In genomic region chr16:20944861-20945390, GRCh38 we compare ENCODE assay signal across 11 cellular contexts. TPM values are rescaled to one million over a fixed set of nuclear protein-coding genes. Genes with fewer than 3 reads are reported as not detected.
A peak's percentile ranks its signal among the peaks of the same experiment; 100 is the strongest.
DNase-seq lines count a peak whose midpoint lies in the region; ATAC-seq, FAIRE-seq and TF ChIP-seq lines count a peak whose summit lies in the region.
"Had no signal": no experiment of that assay in that cellular context is flagged by ENCODE, and none has a peak within 500 bp of the region (broad histone marks: within the 10 kb centered on the region; RNA-seq: fewer than 3 reads in every experiment).

No MANE protein-coding gene starts in this region.

- TF ChIP-seq EP300 in transverse colon (IDR thresholded peaks at IDR 0.05; ENCODE audit: low read depth): no peak

- H3K4me1 ChIP-seq in adrenal gland (replicated peaks in 1 of 2) (no peaks in the 10 kb centered on the region), transverse colon (no peaks in the 10 kb centered on the region)
- no peaks in the 10 kb centered on the region for H3K4me1 ChIP-seq in naive thymus-derived CD4-positive, alpha-beta T cell (ENCODE audit: control insufficient read depth in 2 of 2, insufficient read depth in 2 of 2, low read length in 2 of 2)

- H3K9me3 ChIP-seq in adrenal gland (replicated peaks in 1 of 3): no peaks in the 10 kb centered on the region
- H3K9me3 ChIP-seq in naive thymus-derived CD4-positive, alpha-beta T cell (ENCODE audit: control insufficient read depth in 2 of 3, low read length in 3 of 3): no peaks in the 10 kb centered on the region
- H3K9me3 ChIP-seq in transverse colon: no peaks in the 10 kb centered on the region

- peak; percentile 74 for ATAC-seq in naive thymus-derived CD4-positive, alpha-beta T cell

- peak overlapping the region in 1 of 9 donors; percentile 64 for H3K27ac Mint-ChIP-seq in naive thymus-derived CD4-positive, alpha-beta T cell
- H3K27ac Mint-ChIP-seq: nephron had no signal

- H3K36me3 ChIP-seq in GM06990 (ENCODE audit: control insufficient read depth, insufficient read depth, low read length) (no peaks in the 10 kb centered on the region), adrenal gland (replicated peaks in 1 of 2) (no peaks in the 10 kb centered on the region), transverse colon (no peaks in the 10 kb centered on the region)
- no peaks in the 10 kb centered on the region for H3K36me3 ChIP-seq in naive thymus-derived CD4-positive, alpha-beta T cell (ENCODE audit: control insufficient read depth in 2 of 3, insufficient read depth in 3 of 3, low read length in 3 of 3)

- peaks cover 0 to 8% (median 0%) of the 10 kb centered on the region in 5 donors for H3K27me3 Mint-ChIP-seq in naive thymus-derived CD4-positive, alpha-beta T cell

- H3K4me3 Mint-ChIP-seq in naive thymus-derived CD4-positive, alpha-beta T cell: no peak overlapping the region
- H3K4me3 Mint-ChIP-seq: nephron had no signal

- H3K9me3 Mint-ChIP-seq in naive thymus-derived CD4-positive, alpha-beta T cell: no peaks in the 10 kb centered on the region
- H3K9me3 Mint-ChIP-seq: nephron had no signal

- H3K4me3 ChIP-seq in GM06990 (replicated peaks; ENCODE audit: low read depth, low read length) (no peak overlapping the region), adrenal gland (no peak overlapping the region), transverse colon (no peak overlapping the region)
- no peak overlapping the region for H3K4me3 ChIP-seq in naive thymus-derived CD4-positive, alpha-beta T cell (ENCODE audit: low read length)

- no peaks in the 10 kb centered on the region for H3K36me3 Mint-ChIP-seq in naive thymus-derived CD4-positive, alpha-beta T cell

- peak; percentile 10 for TF ChIP-seq CTCF in GM06990 (IDR thresholded peaks at IDR 0.05; ENCODE audit: insufficient read depth, low read length, poor library complexity, severe bottlenecking)
- TF ChIP-seq CTCF in adrenal gland (IDR thresholded peaks at IDR 0.05): peak in 3 of 6 experiments; percentile 11 to 23 (median 17)
- no peak for TF ChIP-seq CTCF in transverse colon (IDR thresholded peaks at IDR 0.05)

- intact Hi-C loops in adrenal gland (cut with DNase I) (loop anchor here (5.0 to 10.0 kb wide), 2 partner anchors 90 to 98 kb away; no protein-coding TSS in a partner anchor), transverse colon (cut with DNase I; ENCODE audit: low total_unique reads) (no loop called here)
- intact Hi-C loops in naive thymus-derived CD4-positive, alpha-beta T cell (cut with micrococcal nuclease): loop anchor here (1.0 to 5.0 kb wide), 4 partner anchors 45 to 138 kb away; partner anchors contain the start of genes DCUN1D3 (in 1 of the 2), ERI2 (in 1 of the 2), LYRM1 (in 1 of the 2) and REXO5 (in 1 of the 2)

- 73 to 83% (median 76%) methylated on average over 5 of the region's 5 CpGs for WGBS in adrenal gland, 4 donors
- WGBS in transverse colon (ENCODE audit: low coverage in 1 of 2), 2 donors: 82 to 83% methylated on average over 3 to 5 of the region's 5 CpGs

- H3K27ac ChIP-seq in adrenal gland (no peak overlapping the region), transverse colon (no peak overlapping the region)
- no peak overlapping the region for H3K27ac ChIP-seq in naive thymus-derived CD4-positive, alpha-beta T cell (ENCODE audit: low read depth, low read length)

- in situ Hi-C loops in transverse colon (cut with MboI; ENCODE audit: low pct_ligation_motif_present in 1 of 4, low pct_unique_long_range_greater_than_20kb in 1 of 4, low sequenced_read_pairs in 3 of 4): no loop called here

- FAIRE-seq in RCC 7860 (lab: Jason Lieb, UNC): no peak
- no peak for FAIRE-seq in urothelium cell line (lab: Jason Lieb, UNC)

- no peak for DNase-seq in GM06990 (ENCODE audit: extremely low read depth, insufficient read length)
- DNase-seq in RCC 7860 (ENCODE audit: low spot score): peak; percentile 45
- DNase-seq in adrenal gland: peak in 4 of 7 donors; percentile 10 to 52 (median 18)
- DNase-seq in naive thymus-derived CD4-positive, alpha-beta T cell: peak in 5 of 9 donors; percentile 3 to 32 (median 4)
- DNase-seq in hippocampal formation (lab: John Stamatoyannopoulos, UW): no peak
- no peak for DNase-seq in transverse colon
- no peak for DNase-seq in urothelium cell line (ENCODE audit: low spot score)
- no peak for DNase-seq in SIG-M5 (lab: John Stamatoyannopoulos, UW)
- DNase-seq: cerebellar nuclear complex, NCI-H2081 treated with DMSO at 0.1 percent for 48 hours had no signal

- no peaks in the 10 kb centered on the region for H3K27me3 ChIP-seq in GM06990 (replicated peaks; ENCODE audit: control insufficient read depth, insufficient read depth, low read length)
- no peaks in the 10 kb centered on the region for H3K27me3 ChIP-seq in adrenal gland
- H3K27me3 ChIP-seq in naive thymus-derived CD4-positive, alpha-beta T cell (ENCODE audit: control insufficient read depth in 2 of 2, insufficient read depth in 2 of 2, low read length in 2 of 2): no peaks in the 10 kb centered on the region
- H3K27me3 ChIP-seq in transverse colon: no peaks in the 10 kb centered on the region

- peaks cover 0 to 42% (median 5%) of the 10 kb centered on the region in 7 donors for H3K4me1 Mint-ChIP-seq in naive thymus-derived CD4-positive, alpha-beta T cell
- H3K4me1 Mint-ChIP-seq: nephron had no signal

- TF ChIP-seq POLR2A in adrenal gland (IDR thresholded peaks at IDR 0.05) (no peak), transverse colon (IDR thresholded peaks at IDR 0.05) (no peak)

- POLR2A ChIA-PET in naive thymus-derived CD4-positive, alpha-beta T cell (lab: Charles Lee): no interaction called here

- CTCF ChIA-PET in naive thymus-derived CD4-positive, alpha-beta T cell (lab: Charles Lee): interaction anchor here (0.6 kb wide), 1 partner anchor 113 kb away, joined by 3 read pairs; no protein-coding TSS in a partner anchor

RNA-seq across cellular contexts. Expression of gene LYRM1, which starts 44.4 kb away (rescaled TPM):
- 10 to 100 TPM; 18.0 to 64.4 (median 36.5) TPM for total RNA-seq in adrenal gland
- 10 to 100 TPM; 35.0 to 74.0 (median 54.8) TPM for polyA plus RNA-seq in adrenal gland
- total RNA-seq in naive thymus-derived CD4-positive, alpha-beta T cell: 10 to 100 TPM; 13.4 to 29.1 (median 20.0) TPM
- 10 to 100 TPM; 33.3 to 43.8 TPM for polyA plus RNA-seq in naive thymus-derived CD4-positive, alpha-beta T cell
- 10 to 100 TPM in 3 of 4 donors, 1 to 10 TPM in 1; 7.9 to 74.6 (median 27.5) TPM for total RNA-seq in transverse colon

RNA-seq across cellular contexts. Expression of gene DCUN1D3, which starts 44.8 kb away (rescaled TPM):
- total RNA-seq in adrenal gland (10 to 100 TPM; 18.8 to 47.2 (median 27.2) TPM), transverse colon (10 to 100 TPM in 2 of 4 donors, 1 to 10 TPM in 2; 5.6 to 47.6 (median 10.5) TPM)
- 10 to 100 TPM in 1 of 3 donors, 1 to 10 TPM in 2; 7.2 to 12.3 (median 9.8) TPM for polyA plus RNA-seq in adrenal gland
- 10 to 100 TPM in 1 of 5 experiments, 1 to 10 TPM in 4; 4.0 to 15.7 (median 6.5) TPM for total RNA-seq in naive thymus-derived CD4-positive, alpha-beta T cell
- polyA plus RNA-seq in naive thymus-derived CD4-positive, alpha-beta T cell: 1 to 10 TPM in 1 of 2 donors, under 1 TPM in 1; 0.82 to 1.4 TPM

Comparison
In these comparisons a context has a peak if more than half of its experiments do, and no peak if none do; other contexts are left out.
1. DNase-seq: peak in RCC 7860 (single experiment), adrenal gland (4 of 7) and naive thymus-derived CD4-positive, alpha-beta T cell (5 of 9); none in GM06990 (single experiment), hippocampal formation (0 of 2), transverse colon (single experiment), urothelium cell line (single experiment) and SIG-M5 (single experiment).